ENCODE assay signal across 34 cellular contexts in the genomic region with DNA sequence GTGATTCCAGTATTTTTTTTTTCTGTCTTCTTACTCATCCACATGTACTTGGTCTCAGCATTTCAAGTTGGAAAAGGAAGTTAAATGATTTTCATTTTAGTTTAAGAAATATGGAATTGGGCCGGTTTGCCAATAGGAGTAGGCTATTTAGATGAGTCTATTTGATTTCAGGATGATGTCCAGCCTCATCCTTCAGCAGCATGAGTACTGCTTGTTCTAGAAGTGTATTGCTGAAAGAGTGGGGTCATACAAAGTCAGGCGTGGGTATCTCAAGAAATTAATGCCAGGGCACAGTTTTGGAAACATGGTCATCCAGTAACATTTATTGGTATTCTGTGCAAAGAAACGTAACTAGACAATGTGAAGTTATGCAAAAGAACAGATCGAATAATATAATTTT.
"Had no signal": no experiment of that assay in that cellular context is flagged by ENCODE, and none has a peak within 500 bp of the region (broad histone marks: within the 10 kb centered on the region; RNA-seq: fewer than 3 reads in every experiment).

No MANE protein-coding gene starts in this region.

- H3K9me3 ChIP-seq: MG63 had no signal

- DNase-seq: Karpas-422, Kasumi-1, MG63, MM.1S, MV-4-11, NCI-H1048, NCI-H1092, NCI-H1092 treated with DMSO at 0.1 percent for 48 hours, NCI-H1105, NCI-H1105 treated with DMSO at 0.1 percent for 48 hours, NCI-H1417, NCI-H1417 treated with DMSO at 0.1 percent for 48 hours, NCI-H1436, NCI-H1436 treated with DMSO at 0.1 percent for 48 hours, NCI-H146, NCI-H1694, NCI-H1694 treated with DMSO at 0.1 percent for 48 hours, NCI-H187, NCI-H187 treated with DMSO at 0.1 percent for 48 hours, NCI-H1930, NCI-H2029, NCI-H2029 treated with DMSO at 0.1 percent for 48 hours, NCI-H2081, NCI-H2081 treated with DMSO at 0.1 percent for 48 hours, NCI-H2107, NCI-H2171, NCI-H2171 treated with DMSO at 0.1 percent for 48 hours, NCI-H2227 treated with DMSO at 0.1 percent for 48 hours, NCI-H226, NCI-H345, NCI-H446, NCI-H446 treated with DMSO at 0.1 percent for 48 hours, NCI-H510A had no signal

- H3K27ac ChIP-seq: KMS-11 had no signal

- H3K36me3 ChIP-seq: MG63 had no signal

- H3K4me3 ChIP-seq: MG63 had no signal

- H3K27me3 ChIP-seq: MG63 had no signal
